8 cellular contexts compared by ENCODE assay signal in genomic region chr14:70600382-70601157, GRCh38. TPM values are rescaled to one million over a fixed set of nuclear protein-coding genes. Genes with fewer than 3 reads are reported as not detected.
DNase-seq lines count a peak whose midpoint lies in the region; ATAC-seq and TF ChIP-seq lines count a peak whose summit lies in the region.

MED6 (minus strand) TSS chr14:70600655; CDS start chr14:70600637, 18 bp downstream.

- ATAC-seq in GM21576 (IDR thresholded peaks at IDR 0.05; ENCODE audit: unreplicated experiment) = peak; percentile 84

- no peaks in the 10 kb centered on the region for H3K9me3 ChIP-seq in esophagus (ENCODE audit: control insufficient read depth in 2 of 2, insufficient read depth in 1 of 2, low read depth in 1 of 2, low read length in 1 of 2)
- H3K9me3 ChIP-seq in mucosa of rectum (ENCODE audit: control insufficient read depth in 2 of 2, low read length in 2 of 2) = no peaks in the 10 kb centered on the region

- H3K9ac ChIP-seq in KMS-11 (peak within 1 kb of the TSS; percentile 74; the same call in 1 of the 2 replicates), mucosa of rectum (ENCODE audit: low read depth in 1 of 2, low read length in 2 of 2) (peak within 1 kb of the TSS; percentile 72 to 93)

- TF ChIP-seq CTCF in KMS-11 (conservative IDR thresholded peaks at IDR 0.05; ENCODE audit: low read depth, low read length) = no peak

- H3K36me3 ChIP-seq in KMS-11 (ENCODE audit: insufficient read depth) (no peaks in the 10 kb centered on the region), esophagus (ENCODE audit: control insufficient read depth in 2 of 2, insufficient read depth in 2 of 2, low read length in 1 of 2) (peaks cover under 1 to 2% of the 10 kb centered on the region in 2 donors), mucosa of rectum (ENCODE audit: control insufficient read depth in 2 of 2, insufficient read depth in 2 of 2, low read length in 2 of 2) (peaks cover 4 to 9% of the 10 kb centered on the region in 2 donors)

- peak within 1 kb of the TSS; percentile 67 for H3K27ac ChIP-seq in KMS-11
- H3K27ac ChIP-seq in esophagus (ENCODE audit: low read depth in 2 of 2, low read length in 1 of 2) = peak within 1 kb of the TSS; percentile 58 to 67
- H3K27ac ChIP-seq in mucosa of rectum (ENCODE audit: low read depth in 2 of 2, low read length in 2 of 2) = peak within 1 kb of the TSS; percentile 33 to 75

- H3K27me3 ChIP-seq in KMS-11 (ENCODE audit: insufficient read depth, low read depth) (no peaks in the 10 kb centered on the region), esophagus (ENCODE audit: control insufficient read depth in 1 of 2, insufficient read depth in 2 of 2, low read length in 2 of 2) (no peaks in the 10 kb centered on the region), mucosa of rectum (ENCODE audit: control insufficient read depth in 2 of 2, insufficient read depth in 2 of 2, low read length in 2 of 2) (no peaks in the 10 kb centered on the region)

- H3K4me3 ChIP-seq in KMS-11 (IDR thresholded peaks at IDR 0.05; ENCODE audit: insufficient read depth, low read depth, low read length) (no peak within 1 kb of the TSS), esophagus (ENCODE audit: low read depth in 1 of 2, low read length in 2 of 2) (peak within 1 kb of the TSS; percentile 62 to 99), mucosa of rectum (ENCODE audit: low read length in 2 of 2) (peak within 1 kb of the TSS; percentile 65 to 100)

- H3K79me2 ChIP-seq in KMS-11 (ENCODE audit: insufficient read depth, low read depth) = peaks cover 37% of the 10 kb centered on the region

- H4K20me1 ChIP-seq in KMS-11 (ENCODE audit: insufficient read depth) = no peaks in the 10 kb centered on the region

- 1% methylated on average over 37 to 43 of the region's 43 CpGs for WGBS in esophagus, 2 donors

- H2AFZ ChIP-seq in KMS-11 (ENCODE audit: low read depth) = peak within 1 kb of the TSS; percentile 82

- peak within 1 kb of the TSS; percentile 81 for H3K4me2 ChIP-seq in KMS-11

- peak; percentile 98 for DNase-seq in DMS 273 (lab: John Stamatoyannopoulos, UW; ENCODE audit: unreplicated experiment)
- DNase-seq in activated T-cell treated with anti-CD3 and anti-CD28 coated beads, Interleukin-2, amount 50 U/mL, for 1 hour = peak; percentile 83
- DNase-seq in stimulated activated CD8-positive, alpha-beta memory T cell treated with anti-CD3 and anti-CD28 coated beads, Interleukin-4, amount 100 ng/mL, for 24 hours (ENCODE audit: low read depth) = peak; percentile 83

- H3K4me1 ChIP-seq in KMS-11 (ENCODE audit: low read depth, poor library complexity, severe bottlenecking) (peaks cover 13% of the 10 kb centered on the region), esophagus (ENCODE audit: control insufficient read depth in 2 of 2, insufficient read depth in 2 of 2, low read length in 1 of 2) (no peaks in the 10 kb centered on the region), mucosa of rectum (ENCODE audit: control insufficient read depth in 2 of 2, insufficient read depth in 2 of 2, low read length in 2 of 2) (peaks cover 11 to 16% of the 10 kb centered on the region in 2 donors)

TF ChIP-seq in PFSK-1, 5 proteins besides CTCF, POLR2A, EP300 and RAD21:
- TF ChIP-seq SIN3A (IDR thresholded peaks at IDR 0.05; ENCODE audit: borderline replicate concordance, insufficient read depth, low read length) = no peak
- 0 out of 4 replicates have a peak, but pooled peaks of 1 of the 2 experiments have one; percentile 18 for TF ChIP-seq REST (IDR thresholded peaks at IDR 0.05; ENCODE audit: insufficient read depth in 1 of 2, low read depth in 2 of 2, low read length in 2 of 2)
- peak; percentile 64 for TF ChIP-seq POLR2AphosphoS5 (IDR thresholded peaks at IDR 0.05; ENCODE audit: low read depth, low read length)
- peak; percentile 66; the same call in 1 of the 2 replicates for TF ChIP-seq TAF1 (IDR thresholded peaks at IDR 0.05; ENCODE audit: borderline replicate concordance, insufficient read depth, low read length)

RNA-seq across cellular contexts. Expression of gene MED6, which starts in this region (rescaled TPM):
- 8.6 TPM for polyA plus RNA-seq in PFSK-1 (2012; ENCODE audit: insufficient read length, low read depth)
- polyA plus RNA-seq in esophagus = 10 to 100 TPM; 10.3 to 21.3 TPM
